In the genomic region with DNA sequence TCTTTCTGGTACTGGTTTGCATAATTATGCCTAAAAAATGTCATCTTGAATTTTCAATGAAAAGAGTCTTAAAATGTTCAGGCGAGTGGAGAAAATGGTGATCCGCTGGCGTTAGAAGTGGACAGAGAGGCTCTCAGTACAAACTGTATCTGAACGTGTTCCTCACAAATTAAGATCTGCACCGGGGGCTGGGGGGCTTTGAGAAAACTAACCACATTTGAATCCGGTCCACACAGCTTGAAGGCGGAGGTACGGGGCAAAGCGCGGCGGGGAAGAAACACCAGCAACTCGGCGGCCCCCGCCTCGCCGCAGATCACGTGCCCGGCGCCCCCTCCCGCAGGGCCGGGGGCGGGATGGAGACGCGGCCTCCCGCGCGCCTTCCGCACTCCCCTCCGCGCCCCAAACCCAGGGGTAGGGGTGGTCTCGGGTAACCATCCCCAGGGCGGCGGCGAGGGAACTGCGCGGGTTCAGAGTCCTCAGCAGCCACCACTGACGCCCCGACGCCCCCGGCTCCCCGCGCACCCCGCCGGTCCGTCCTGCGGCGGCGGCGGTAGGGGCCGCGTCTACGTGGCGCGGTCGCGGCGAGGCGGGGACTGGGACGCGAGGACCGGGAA, we compare ENCODE assay signal across 1 cellular context.
TF ChIP-seq lines count a peak whose summit lies in the region.

No MANE protein-coding gene starts in this region.

TF ChIP-seq in HepG2, 621 proteins besides CTCF, POLR2A, EP300 and RAD21 (continued from another document and continues in another):
- TF ChIP-seq, protein P1, sequence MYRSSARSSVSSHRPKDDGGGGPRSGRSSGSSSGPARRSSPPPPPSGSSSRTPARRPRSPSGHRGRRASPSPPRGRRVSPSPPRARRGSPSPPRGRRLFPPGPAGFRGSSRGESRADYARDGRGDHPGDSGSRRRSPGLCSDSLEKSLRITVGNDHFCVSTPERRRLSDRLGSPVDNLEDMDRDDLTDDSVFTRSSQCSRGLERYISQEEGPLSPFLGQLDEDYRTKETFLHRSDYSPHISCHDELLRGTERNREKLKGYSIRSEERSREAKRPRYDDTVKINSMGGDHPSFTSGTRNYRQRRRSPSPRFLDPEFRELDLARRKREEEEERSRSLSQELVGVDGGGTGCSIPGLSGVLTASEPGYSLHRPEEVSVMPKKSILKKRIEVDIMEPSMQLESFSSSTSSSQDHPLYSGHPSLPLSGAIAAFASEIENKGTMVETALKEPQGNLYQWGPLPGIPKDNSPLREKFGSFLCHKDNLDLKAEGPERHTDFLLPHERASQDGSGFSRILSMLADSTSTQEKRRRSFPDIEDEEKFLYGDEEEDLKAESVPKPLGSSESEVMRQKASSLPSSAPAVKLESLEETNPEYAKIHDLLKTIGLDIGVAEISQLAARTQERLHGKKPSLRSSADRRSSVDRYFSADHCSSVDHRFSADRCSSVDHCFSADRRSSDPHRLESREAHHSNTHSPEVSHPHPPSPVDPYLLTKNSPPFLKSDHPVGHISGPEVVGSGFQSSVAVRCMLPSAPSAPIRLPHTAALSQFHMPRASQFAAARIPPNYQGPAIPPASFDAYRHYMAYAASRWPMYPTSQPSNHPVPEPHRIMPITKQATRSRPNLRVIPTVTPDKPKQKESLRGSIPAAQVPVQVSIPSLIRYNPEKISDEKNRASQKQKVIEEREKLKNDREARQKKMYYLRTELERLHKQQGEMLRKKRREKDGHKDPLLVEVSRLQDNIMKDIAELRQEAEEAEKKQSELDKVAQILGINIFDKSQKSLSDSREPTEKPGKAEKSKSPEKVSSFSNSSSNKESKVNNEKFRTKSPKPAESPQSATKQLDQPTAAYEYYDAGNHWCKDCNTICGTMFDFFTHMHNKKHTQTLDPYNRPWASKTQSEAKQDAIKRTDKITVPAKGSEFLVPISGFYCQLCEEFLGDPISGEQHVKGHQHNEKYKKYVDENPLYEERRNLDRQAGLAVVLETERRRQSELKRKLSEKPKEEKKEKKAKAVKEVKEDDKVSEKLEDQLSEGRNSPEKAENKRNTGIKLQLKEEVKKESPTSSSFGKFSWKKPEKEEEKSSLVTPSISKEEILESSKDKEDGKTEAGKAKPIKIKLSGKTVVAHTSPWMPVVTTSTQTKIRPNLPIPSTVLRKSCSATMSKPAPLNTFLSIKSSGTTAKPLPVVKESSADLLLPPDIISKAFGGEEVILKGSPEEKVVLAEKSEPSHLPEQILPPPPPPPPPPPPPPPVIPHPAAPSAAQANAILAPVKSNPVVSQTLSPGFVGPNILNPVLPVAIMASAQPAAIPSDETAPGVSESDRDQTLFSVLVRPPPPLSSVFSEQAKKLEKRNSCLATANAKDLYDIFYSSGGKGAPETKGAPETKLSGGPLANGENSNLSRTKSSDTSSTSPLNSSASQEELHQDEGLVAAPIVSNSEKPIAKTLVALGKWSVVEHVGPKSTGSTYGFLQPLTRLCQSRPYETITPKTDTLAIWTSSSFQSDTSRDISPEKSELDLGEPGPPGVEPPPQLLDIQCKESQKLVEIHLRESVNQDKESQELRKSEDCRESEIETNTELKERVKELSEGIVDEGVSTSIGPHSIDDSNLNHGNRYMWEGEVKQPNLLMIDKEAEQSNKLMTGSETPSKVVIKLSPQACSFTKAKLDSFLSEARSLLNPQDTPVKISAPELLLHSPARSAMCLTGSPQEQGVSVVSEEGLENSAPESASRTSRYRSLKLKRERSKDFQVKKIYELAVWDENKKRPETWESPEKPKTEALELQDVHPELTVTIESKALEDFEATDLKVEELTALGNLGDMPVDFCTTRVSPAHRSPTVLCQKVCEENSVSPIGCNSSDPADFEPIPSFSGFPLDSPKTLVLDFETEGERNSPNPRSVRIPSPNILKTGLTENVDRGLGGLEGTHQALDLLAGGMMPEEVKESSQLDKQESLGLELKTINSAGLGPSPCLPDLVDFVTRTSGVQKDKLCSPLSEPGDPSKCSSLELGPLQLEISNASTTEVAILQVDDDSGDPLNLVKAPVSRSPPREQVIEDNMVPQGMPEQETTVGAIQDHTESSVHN (CRISPR knock-in tag; IDR thresholded peaks at IDR 0.05): no peak
- no peak for TF ChIP-seq ZSCAN9 (CRISPR knock-in tag; IDR thresholded peaks at IDR 0.05; ENCODE audit: borderline replicate concordance)
- no peak for TF ChIP-seq ZFP1 (CRISPR knock-in tag; IDR thresholded peaks at IDR 0.05)
- no peak for TF ChIP-seq SNAI1 (CRISPR knock-in tag; IDR thresholded peaks at IDR 0.05; ENCODE audit: borderline replicate concordance)
- TF ChIP-seq, protein P2, sequence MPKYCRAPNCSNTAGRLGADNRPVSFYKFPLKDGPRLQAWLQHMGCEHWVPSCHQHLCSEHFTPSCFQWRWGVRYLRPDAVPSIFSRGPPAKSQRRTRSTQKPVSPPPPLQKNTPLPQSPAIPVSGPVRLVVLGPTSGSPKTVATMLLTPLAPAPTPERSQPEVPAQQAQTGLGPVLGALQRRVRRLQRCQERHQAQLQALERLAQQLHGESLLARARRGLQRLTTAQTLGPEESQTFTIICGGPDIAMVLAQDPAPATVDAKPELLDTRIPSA (CRISPR knock-in tag; IDR thresholded peaks at IDR 0.05; ENCODE audit: borderline replicate concordance): no peak
- TF ChIP-seq ZNF329 (CRISPR knock-in tag; IDR thresholded peaks at IDR 0.05; ENCODE audit: low read depth): no peak
- TF ChIP-seq, protein P3, sequence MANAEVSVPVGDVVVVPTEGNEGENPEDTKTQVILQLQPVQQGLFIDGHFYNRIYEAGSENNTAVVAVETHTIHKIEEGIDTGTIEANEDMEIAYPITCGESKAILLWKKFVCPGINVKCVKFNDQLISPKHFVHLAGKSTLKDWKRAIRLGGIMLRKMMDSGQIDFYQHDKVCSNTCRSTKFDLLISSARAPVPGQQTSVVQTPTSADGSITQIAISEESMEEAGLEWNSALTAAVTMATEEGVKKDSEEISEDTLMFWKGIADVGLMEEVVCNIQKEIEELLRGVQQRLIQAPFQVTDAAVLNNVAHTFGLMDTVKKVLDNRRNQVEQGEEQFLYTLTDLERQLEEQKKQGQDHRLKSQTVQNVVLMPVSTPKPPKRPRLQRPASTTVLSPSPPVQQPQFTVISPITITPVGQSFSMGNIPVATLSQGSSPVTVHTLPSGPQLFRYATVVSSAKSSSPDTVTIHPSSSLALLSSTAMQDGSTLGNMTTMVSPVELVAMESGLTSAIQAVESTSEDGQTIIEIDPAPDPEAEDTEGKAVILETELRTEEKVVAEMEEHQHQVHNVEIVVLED (CRISPR knock-in tag; IDR thresholded peaks at IDR 0.05; ENCODE audit: borderline replicate concordance): peak; percentile 54
- 0 out of 2 replicates have a peak, but pooled peaks have one; percentile 35 for TF ChIP-seq AHR (CRISPR knock-in tag; IDR thresholded peaks at IDR 0.05)
- TF ChIP-seq FOXP1 (IDR thresholded peaks at IDR 0.05): no peak
- TF ChIP-seq FOXP1 (CRISPR knock-in tag; IDR thresholded peaks at IDR 0.05): no peak
- TF ChIP-seq ZNF878 (CRISPR knock-in tag; IDR thresholded peaks at IDR 0.05): no peak
- TF ChIP-seq, protein P4, sequence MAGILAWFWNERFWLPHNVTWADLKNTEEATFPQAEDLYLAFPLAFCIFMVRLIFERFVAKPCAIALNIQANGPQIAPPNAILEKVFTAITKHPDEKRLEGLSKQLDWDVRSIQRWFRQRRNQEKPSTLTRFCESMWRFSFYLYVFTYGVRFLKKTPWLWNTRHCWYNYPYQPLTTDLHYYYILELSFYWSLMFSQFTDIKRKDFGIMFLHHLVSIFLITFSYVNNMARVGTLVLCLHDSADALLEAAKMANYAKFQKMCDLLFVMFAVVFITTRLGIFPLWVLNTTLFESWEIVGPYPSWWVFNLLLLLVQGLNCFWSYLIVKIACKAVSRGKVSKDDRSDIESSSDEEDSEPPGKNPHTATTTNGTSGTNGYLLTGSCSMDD (CRISPR knock-in tag; IDR thresholded peaks at IDR 0.05): no peak
- TF ChIP-seq, protein P5, sequence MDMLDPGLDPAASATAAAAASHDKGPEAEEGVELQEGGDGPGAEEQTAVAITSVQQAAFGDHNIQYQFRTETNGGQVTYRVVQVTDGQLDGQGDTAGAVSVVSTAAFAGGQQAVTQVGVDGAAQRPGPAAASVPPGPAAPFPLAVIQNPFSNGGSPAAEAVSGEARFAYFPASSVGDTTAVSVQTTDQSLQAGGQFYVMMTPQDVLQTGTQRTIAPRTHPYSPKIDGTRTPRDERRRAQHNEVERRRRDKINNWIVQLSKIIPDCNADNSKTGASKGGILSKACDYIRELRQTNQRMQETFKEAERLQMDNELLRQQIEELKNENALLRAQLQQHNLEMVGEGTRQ (IDR thresholded peaks at IDR 0.05; ENCODE audit: low read depth, low read length): 0 out of 2 replicates have a peak, but pooled peaks have one; percentile 14
- TF ChIP-seq, protein P5 (CRISPR knock-in tag; IDR thresholded peaks at IDR 0.05; ENCODE audit: borderline replicate concordance): peak; percentile 67; the same call in 1 of the 2 replicates
- TF ChIP-seq, protein P6, sequence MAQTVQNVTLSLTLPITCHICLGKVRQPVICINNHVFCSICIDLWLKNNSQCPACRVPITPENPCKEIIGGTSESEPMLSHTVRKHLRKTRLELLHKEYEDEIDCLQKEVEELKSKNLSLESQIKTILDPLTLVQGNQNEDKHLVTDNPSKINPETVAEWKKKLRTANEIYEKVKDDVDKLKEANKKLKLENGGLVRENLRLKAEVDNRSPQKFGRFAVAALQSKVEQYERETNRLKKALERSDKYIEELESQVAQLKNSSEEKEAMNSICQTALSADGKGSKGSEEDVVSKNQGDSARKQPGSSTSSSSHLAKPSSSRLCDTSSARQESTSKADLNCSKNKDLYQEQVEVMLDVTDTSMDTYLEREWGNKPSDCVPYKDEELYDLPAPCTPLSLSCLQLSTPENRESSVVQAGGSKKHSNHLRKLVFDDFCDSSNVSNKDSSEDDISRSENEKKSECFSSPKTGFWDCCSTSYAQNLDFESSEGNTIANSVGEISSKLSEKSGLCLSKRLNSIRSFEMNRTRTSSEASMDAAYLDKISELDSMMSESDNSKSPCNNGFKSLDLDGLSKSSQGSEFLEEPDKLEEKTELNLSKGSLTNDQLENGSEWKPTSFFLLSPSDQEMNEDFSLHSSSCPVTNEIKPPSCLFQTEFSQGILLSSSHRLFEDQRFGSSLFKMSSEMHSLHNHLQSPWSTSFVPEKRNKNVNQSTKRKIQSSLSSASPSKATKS (CRISPR knock-in tag; IDR thresholded peaks at IDR 0.05): no peak
- TF ChIP-seq YEATS2 (CRISPR knock-in tag; IDR thresholded peaks at IDR 0.05; ENCODE audit: borderline replicate concordance): no peak
- TF ChIP-seq, protein P7, sequence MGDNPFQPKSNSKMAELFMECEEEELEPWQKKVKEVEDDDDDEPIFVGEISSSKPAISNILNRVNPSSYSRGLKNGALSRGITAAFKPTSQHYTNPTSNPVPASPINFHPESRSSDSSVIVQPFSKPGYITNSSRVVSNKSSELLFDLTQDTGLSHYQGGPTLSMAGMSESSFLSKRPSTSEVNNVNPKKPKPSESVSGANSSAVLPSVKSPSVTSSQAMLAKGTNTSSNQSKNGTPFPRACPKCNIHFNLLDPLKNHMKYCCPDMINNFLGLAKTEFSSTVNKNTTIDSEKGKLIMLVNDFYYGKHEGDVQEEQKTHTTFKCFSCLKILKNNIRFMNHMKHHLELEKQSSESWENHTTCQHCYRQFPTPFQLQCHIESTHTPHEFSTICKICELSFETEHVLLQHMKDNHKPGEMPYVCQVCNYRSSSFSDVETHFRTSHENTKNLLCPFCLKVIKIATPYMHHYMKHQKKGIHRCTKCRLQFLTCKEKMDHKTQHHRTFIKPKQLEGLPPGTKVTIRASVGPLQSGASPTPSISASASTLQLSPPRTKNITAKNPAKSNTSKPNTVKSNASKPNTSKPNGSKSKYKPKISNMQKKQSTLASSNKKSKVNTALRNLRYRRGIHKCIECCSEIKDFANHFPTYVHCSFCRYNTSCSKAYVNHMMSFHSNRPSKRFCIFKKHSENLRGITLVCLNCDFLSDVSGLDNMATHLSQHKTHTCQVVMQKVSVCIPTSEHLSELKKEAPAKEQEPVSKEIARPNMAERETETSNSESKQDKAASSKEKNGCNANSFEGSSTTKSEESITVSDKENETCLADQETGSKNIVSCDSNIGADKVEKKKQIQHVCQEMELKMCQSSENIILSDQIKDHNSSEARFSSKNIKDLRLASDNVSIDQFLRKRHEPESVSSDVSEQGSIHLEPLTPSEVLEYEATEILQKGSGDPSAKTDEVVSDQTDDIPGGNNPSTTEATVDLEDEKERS (CRISPR knock-in tag; IDR thresholded peaks at IDR 0.05): no peak
- no peak for TF ChIP-seq ZIK1 (CRISPR knock-in tag; IDR thresholded peaks at IDR 0.05; ENCODE audit: borderline replicate concordance, low read depth)
- TF ChIP-seq HDAC1 (CRISPR knock-in tag; IDR thresholded peaks at IDR 0.05): peak; percentile 57
- TF ChIP-seq ZFP36 (IDR thresholded peaks at IDR 0.05; ENCODE audit: borderline replicate concordance, low read depth, low read length, partially characterized antibody): no peak
- TF ChIP-seq, protein P8, sequence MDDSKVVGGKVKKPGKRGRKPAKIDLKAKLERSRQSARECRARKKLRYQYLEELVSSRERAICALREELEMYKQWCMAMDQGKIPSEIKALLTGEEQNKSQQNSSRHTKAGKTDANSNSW (CRISPR knock-in tag; IDR thresholded peaks at IDR 0.05; ENCODE audit: borderline replicate concordance): peak; percentile 64; the same call in 1 of the 2 replicates
- TF ChIP-seq FOXO1 (CRISPR knock-in tag; IDR thresholded peaks at IDR 0.05): 0 out of 2 replicates have a peak, but pooled peaks have one; percentile 11
- TF ChIP-seq, protein P9, sequence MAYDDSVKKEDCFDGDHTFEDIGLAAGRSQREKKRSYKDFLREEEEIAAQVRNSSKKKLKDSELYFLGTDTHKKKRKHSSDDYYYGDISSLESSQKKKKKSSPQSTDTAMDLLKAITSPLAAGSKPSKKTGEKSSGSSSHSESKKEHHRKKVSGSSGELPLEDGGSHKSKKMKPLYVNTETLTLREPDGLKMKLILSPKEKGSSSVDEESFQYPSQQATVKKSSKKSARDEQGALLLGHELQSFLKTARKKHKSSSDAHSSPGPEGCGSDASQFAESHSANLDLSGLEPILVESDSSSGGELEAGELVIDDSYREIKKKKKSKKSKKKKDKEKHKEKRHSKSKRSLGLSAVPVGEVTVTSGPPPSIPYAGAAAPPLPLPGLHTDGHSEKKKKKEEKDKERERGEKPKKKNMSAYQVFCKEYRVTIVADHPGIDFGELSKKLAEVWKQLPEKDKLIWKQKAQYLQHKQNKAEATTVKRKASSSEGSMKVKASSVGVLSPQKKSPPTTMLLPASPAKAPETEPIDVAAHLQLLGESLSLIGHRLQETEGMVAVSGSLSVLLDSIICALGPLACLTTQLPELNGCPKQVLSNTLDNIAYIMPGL (CRISPR knock-in tag; IDR thresholded peaks at IDR 0.05; ENCODE audit: borderline replicate concordance in 1 of 2, low read depth in 1 of 2): no peak
- TF ChIP-seq FOXA1 (IDR thresholded peaks at IDR 0.05): no peak
- 0 out of 2 replicates have a peak, but pooled peaks have one; percentile 27 for TF ChIP-seq FOXA1 (CRISPR knock-in tag; IDR thresholded peaks at IDR 0.05)
- TF ChIP-seq, protein P10, sequence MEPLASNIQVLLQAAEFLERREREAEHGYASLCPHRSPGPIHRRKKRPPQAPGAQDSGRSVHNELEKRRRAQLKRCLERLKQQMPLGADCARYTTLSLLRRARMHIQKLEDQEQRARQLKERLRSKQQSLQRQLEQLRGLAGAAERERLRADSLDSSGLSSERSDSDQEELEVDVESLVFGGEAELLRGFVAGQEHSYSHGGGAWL (CRISPR knock-in tag; IDR thresholded peaks at IDR 0.05): peak; percentile 76; the same call in 1 of the 2 replicates
- TF ChIP-seq NFE2L1 (CRISPR knock-in tag; IDR thresholded peaks at IDR 0.05; ENCODE audit: borderline replicate concordance): no peak
